14 cellular contexts compared by ENCODE assay signal in the genomic region with DNA sequence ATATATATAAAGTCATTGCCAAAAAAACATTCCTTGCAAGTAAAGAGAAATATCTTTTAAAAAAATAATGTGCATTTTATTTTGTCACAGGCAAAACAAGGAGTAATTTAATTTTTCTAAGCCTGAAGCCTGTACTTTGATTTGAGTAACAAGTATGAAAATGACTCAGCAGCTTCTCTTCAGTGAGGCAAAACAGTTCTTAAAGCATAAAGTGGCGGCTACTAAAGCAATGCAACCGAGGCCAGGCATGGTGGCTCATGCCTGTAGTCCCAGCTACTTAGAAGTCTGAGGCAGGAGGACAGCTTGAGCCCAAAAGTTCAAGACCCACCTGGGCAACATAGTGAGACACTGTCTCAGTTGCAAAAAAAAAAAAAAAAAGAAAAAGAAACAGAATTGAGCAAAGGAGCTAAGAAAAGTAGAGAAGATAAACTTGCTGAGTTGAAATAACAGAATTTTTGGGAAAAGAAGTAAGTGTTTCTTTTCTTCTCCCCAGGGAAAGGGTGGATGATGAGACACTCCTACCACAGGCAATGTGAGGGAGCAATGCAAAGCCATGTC. TPM values are rescaled to one million over a fixed set of nuclear protein-coding genes. Genes with fewer than 3 reads are reported as not detected.
DNase-seq lines count a peak whose midpoint lies in the region; ATAC-seq and TF ChIP-seq lines count a peak whose summit lies in the region.
"Had no signal": no experiment of that assay in that cellular context is flagged by ENCODE, and none has a peak within 500 bp of the region (broad histone marks: within the 10 kb centered on the region; RNA-seq: fewer than 3 reads in every experiment).

No MANE protein-coding gene starts in this region.

- H3K9me3 ChIP-seq in Karpas-422 (ENCODE audit: low read length), result no peaks in the 10 kb centered on the region

- H3K27me3 ChIP-seq in brain microvascular endothelial cell (replicated peaks), result no peaks in the 10 kb centered on the region
- no peaks in the 10 kb centered on the region for H3K27me3 ChIP-seq in Karpas-422 (ENCODE audit: low read length)

- H3K4me1 Mint-ChIP-seq in immature natural killer cell, result no peaks in the 10 kb centered on the region

- H3K4me3 Mint-ChIP-seq in immature natural killer cell, result no peak overlapping the region

- H3K36me3 Mint-ChIP-seq in immature natural killer cell, result no peaks in the 10 kb centered on the region

- H3K36me3 ChIP-seq in brain microvascular endothelial cell (replicated peaks), result no peaks in the 10 kb centered on the region
- no peaks in the 10 kb centered on the region for H3K36me3 ChIP-seq in Karpas-422 (ENCODE audit: insufficient read depth, low read length)

- H3K9ac ChIP-seq in Karpas-422 (ENCODE audit: low read length), result no peak overlapping the region

- in situ Hi-C loops in ACHN (cut with HindIII; ENCODE audit: low pct_ligation_motif_present, low pct_unique_long_range_greater_than_20kb, low sequenced_read_pairs), result no loop called here
- in situ Hi-C loops in brain microvascular endothelial cell (cut with HindIII; ENCODE audit: low pct_ligation_motif_present, low sequenced_read_pairs), result no loop called here

- H3K27ac Mint-ChIP-seq in immature natural killer cell, result no peak overlapping the region

- DNase-seq in ACHN, result peak; percentile 38
- DNase-seq in brain microvascular endothelial cell, result no peak
- DNase-seq in HuH-7.5 (ENCODE audit: low spot score), result no peak
- DNase-seq in immature natural killer cell, result no peak
- DNase-seq in Karpas-422, result no peak
- DNase-seq in DMS 273 treated with DMSO at 0.1 percent for 48 hours (lab: John Stamatoyannopoulos, UW), result no peak
- DNase-seq: DMS153; effector memory CD4-positive, alpha-beta T cell; H7; left cardiac atrium had no signal

- no peaks in the 10 kb centered on the region for H3K79me2 ChIP-seq in Karpas-422 (ENCODE audit: low read length)

- H2AFZ ChIP-seq in Karpas-422 (ENCODE audit: low read length), result no peak overlapping the region

- H3K4me2 ChIP-seq in Karpas-422 (ENCODE audit: low read depth, low read length, poor library complexity, severe bottlenecking), result no peak overlapping the region

- no peak for TF ChIP-seq CTCF in brain microvascular endothelial cell (IDR thresholded peaks at IDR 0.05; ENCODE audit: low read depth, low read length, missing control alignments)

- H3K27ac ChIP-seq in brain microvascular endothelial cell, result peak overlapping the region; percentile 15
- H3K27ac ChIP-seq in Karpas-422 (ENCODE audit: low read length), result no peak overlapping the region
- H3K27ac ChIP-seq: RWPE1 had no signal

- ATAC-seq in GM18517 (IDR thresholded peaks at IDR 0.05; ENCODE audit: unreplicated experiment) (peak; percentile 58), HG03066 (IDR thresholded peaks at IDR 0.05; ENCODE audit: low read depth, unreplicated experiment) (peak; percentile 64)

- H4K20me1 ChIP-seq in Karpas-422 (ENCODE audit: insufficient read depth, low read depth, low read length), result no peaks in the 10 kb centered on the region

- peaks cover 1 to 8% (median 5%) of the 10 kb centered on the region in 3 donors for H3K27me3 Mint-ChIP-seq in immature natural killer cell (ENCODE audit: low read depth in 3 of 3)

- H3K4me3 ChIP-seq in brain microvascular endothelial cell (ENCODE audit: low read depth, low read length), result no peak overlapping the region
- H3K4me3 ChIP-seq in Karpas-422 (ENCODE audit: low read length), result no peak overlapping the region

- peaks cover 15% of the 10 kb centered on the region for H3K4me1 ChIP-seq in Karpas-422 (ENCODE audit: low read length)

- H3K9me2 ChIP-seq in Karpas-422 (replicated peaks; ENCODE audit: insufficient read depth, low read length), result no peaks in the 10 kb centered on the region

- H3K9me3 Mint-ChIP-seq in immature natural killer cell, result no peaks in the 10 kb centered on the region

RNA-seq across cellular contexts. Expression of a gene that starts 29.6 kb away (rescaled TPM):
- 10 to 100 TPM; 18.4 to 42.7 (median 28.4) TPM for polyA plus RNA-seq in immature natural killer cell
- total RNA-seq in Karpas-422 (2014; rRNA removed; shearing (Covaris generic); ENCODE audit: low replicate concordance), result 24.7 and 57.1 TPM in 2 replicates

RNA-seq across cellular contexts. Expression of a gene that starts 30.4 kb away (rescaled TPM):
- under 1 TPM in 2 of 3 donors, not detected in 1; 0.19 to 0.22 TPM for polyA plus RNA-seq in immature natural killer cell
- 0.15 and 1.3 TPM in 2 replicates for total RNA-seq in Karpas-422 (2014; rRNA removed; shearing (Covaris generic); ENCODE audit: low replicate concordance)

RNA-seq across cellular contexts. Expression of a gene that starts 54.4 kb away (rescaled TPM):
- polyA plus RNA-seq in immature natural killer cell, result 10 to 100 TPM; 26.5 to 27.2 (median 27.0) TPM
- total RNA-seq in Karpas-422 (2014; rRNA removed; shearing (Covaris generic); ENCODE audit: low replicate concordance), result 36.8 and 72.1 TPM in 2 replicates

RNA-seq across cellular contexts. Expression of a gene that starts 54.7 kb away (rescaled TPM):
- polyA plus RNA-seq in immature natural killer cell, result 100 to 1,000 TPM; 107 to 126 (median 118) TPM
- 216 and 273 TPM in 2 replicates for total RNA-seq in Karpas-422 (2014; rRNA removed; shearing (Covaris generic); ENCODE audit: low replicate concordance)

RNA-seq across cellular contexts. Expression of a gene that starts 58.1 kb away (rescaled TPM):
- polyA plus RNA-seq in immature natural killer cell, result not detected
- 1.4 and 22.6 TPM in 2 replicates for total RNA-seq in Karpas-422 (2014; rRNA removed; shearing (Covaris generic); ENCODE audit: low replicate concordance)
- total RNA-seq: left cardiac atrium, skeletal muscle tissue had no signal
